In the genomic region with DNA sequence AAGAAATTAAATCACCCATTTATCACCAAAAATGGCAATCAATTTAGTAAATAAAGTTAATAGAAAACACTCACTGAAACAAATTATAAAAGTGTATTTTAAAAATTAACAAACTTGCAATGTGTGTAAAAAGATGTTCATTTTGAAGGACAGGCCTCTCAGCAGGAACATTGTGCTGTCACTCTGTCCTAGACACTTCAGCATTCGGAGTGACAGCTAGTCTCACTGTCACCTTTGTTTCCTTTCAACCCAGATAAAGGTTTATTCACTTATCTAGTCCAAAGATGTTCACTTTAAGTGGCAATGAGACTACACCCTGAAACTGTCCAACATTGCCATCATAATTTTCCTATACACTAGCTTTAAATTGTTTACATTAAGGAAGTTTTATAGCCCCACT, we compare ENCODE assay signal across 27 cellular contexts.
DNase-seq lines count a peak whose midpoint lies in the region; TF ChIP-seq lines count a peak whose summit lies in the region.
"Had no signal": no experiment of that assay in that cellular context is flagged by ENCODE, and none has a peak within 500 bp of the region (broad histone marks: within the 10 kb centered on the region; RNA-seq: fewer than 3 reads in every experiment).

No MANE protein-coding gene starts in this region.

- TF ChIP-seq RAD21 in neural cell (conservative IDR thresholded peaks at IDR 0.05): no peak

- no peaks in the 10 kb centered on the region for H3F3A ChIP-seq in neural cell (ENCODE audit: insufficient read depth, low read length, poor library complexity, severe bottlenecking)

- no peaks in the 10 kb centered on the region for H3K27me3 ChIP-seq in neural cell (ENCODE audit: insufficient read depth, low read depth, low read length)
- H3K27me3 ChIP-seq in Karpas-422 (ENCODE audit: low read length): no peaks in the 10 kb centered on the region
- H3K27me3 ChIP-seq: BE2C; BLaER1; BLaER1 treated with 17β-estradiol and CSF1 and Interleukin-3, amounts not matched to agents 10 nM and 100 nM had no signal

- DNase-seq in Karpas-422: no peak
- DNase-seq: 8988T; ACHN; AML-193; BE2C; C1 segment of cervical spinal cord; Caco-2; Calu3; CD4-positive, alpha-beta memory T cell; CD4-positive, alpha-beta T cell; CD4-positive, CD25-positive, alpha-beta regulatory T cell; CD8-positive, alpha-beta memory T cell; CD8-positive, alpha-beta T cell; COR-L47; DMS 273 treated with DMSO at 0.1 percent for 48 hours; DMS153; DMS53; DMS79; DMS79 treated with DMSO at 0.1 percent for 48 hours; DND-41; EL had no signal

- H3K4me3 ChIP-seq in neural cell (ENCODE audit: low read length) (no peak overlapping the region), Karpas-422 (ENCODE audit: low read length) (no peak overlapping the region)
- H3K4me3 ChIP-seq: A549; BLaER1; BLaER1 treated with 17β-estradiol and CSF1 and Interleukin-3, amounts not matched to agents 10 nM and 100 nM had no signal

- H3K79me2 ChIP-seq in neural cell (replicated peaks; ENCODE audit: insufficient read depth, low read length) (no peaks in the 10 kb centered on the region), Karpas-422 (ENCODE audit: low read length) (no peaks in the 10 kb centered on the region)

- H3K9me2 ChIP-seq in neural cell (ENCODE audit: insufficient read depth, low read length) (no peaks in the 10 kb centered on the region), Karpas-422 (replicated peaks; ENCODE audit: insufficient read depth, low read length) (no peaks in the 10 kb centered on the region)

- no peak overlapping the region for H3K4me2 ChIP-seq in neural cell (ENCODE audit: low read length)
- no peak overlapping the region for H3K4me2 ChIP-seq in Karpas-422 (ENCODE audit: low read depth, low read length, poor library complexity, severe bottlenecking)
- H3K4me2 ChIP-seq: A549, BLaER1 had no signal

- H2AFZ ChIP-seq in neural cell (ENCODE audit: low read depth, low read length): no peak overlapping the region
- no peak overlapping the region for H2AFZ ChIP-seq in Karpas-422 (ENCODE audit: low read length)

- no peak overlapping the region for H3K27ac ChIP-seq in neural cell (ENCODE audit: low read length)
- H3K27ac ChIP-seq in Karpas-422 (ENCODE audit: low read length): no peak overlapping the region
- H3K27ac ChIP-seq: 22Rv1; A549; BLaER1; BLaER1 treated with 17β-estradiol and CSF1 and Interleukin-3, amounts not matched to agents 10 nM and 100 nM; C4-2B had no signal

- peak; percentile 98 for TF ChIP-seq EP300 in neural cell (conservative IDR thresholded peaks at IDR 0.05; ENCODE audit: poor library complexity, severe bottlenecking)

- H3K9ac ChIP-seq in neural cell (ENCODE audit: low read length) (no peak overlapping the region), Karpas-422 (ENCODE audit: low read length) (no peak overlapping the region)
- H3K9ac ChIP-seq: BLaER1; BLaER1 treated with 17β-estradiol and CSF1 and Interleukin-3, amounts not matched to agents 10 nM and 100 nM had no signal

- no peaks in the 10 kb centered on the region for H3K4me1 ChIP-seq in Karpas-422 (ENCODE audit: low read length)
- H3K4me1 ChIP-seq: A549, BE2C, Caco-2 had no signal

- no peaks in the 10 kb centered on the region for H4K20me1 ChIP-seq in neural cell (ENCODE audit: insufficient read depth)
- no peaks in the 10 kb centered on the region for H4K20me1 ChIP-seq in Karpas-422 (ENCODE audit: insufficient read depth, low read depth, low read length)
- H4K20me1 ChIP-seq: BLaER1; BLaER1 treated with 17β-estradiol and CSF1 and Interleukin-3, amounts not matched to agents 10 nM and 100 nM had no signal

- TF ChIP-seq CTCF in neural cell (IDR thresholded peaks at IDR 0.05; ENCODE audit: poor library complexity, severe bottlenecking): no peak

- H3K9me3 ChIP-seq in neural cell (ENCODE audit: low read length) (no peaks in the 10 kb centered on the region), Karpas-422 (ENCODE audit: low read length) (peaks cover 27% of the 10 kb centered on the region)
- H3K9me3 ChIP-seq: BE2C, BLaER1, Caco-2 had no signal

- no peaks in the 10 kb centered on the region for H3K36me3 ChIP-seq in neural cell (ENCODE audit: insufficient read depth, low read length)
- H3K36me3 ChIP-seq in Karpas-422 (ENCODE audit: insufficient read depth, low read length): no peaks in the 10 kb centered on the region
- H3K36me3 ChIP-seq: BE2C; BLaER1; BLaER1 treated with 17β-estradiol and CSF1 and Interleukin-3, amounts not matched to agents 10 nM and 100 nM had no signal

TF ChIP-seq in neural cell, 6 proteins besides CTCF, POLR2A, EP300 and RAD21:
- TF ChIP-seq EZH2 (IDR thresholded peaks at IDR 0.05; ENCODE audit: borderline replicate concordance, insufficient read depth, low read length, poor library complexity, severe bottlenecking) (no peak), TAF1 (IDR thresholded peaks at IDR 0.05; ENCODE audit: low read depth) (no peak), POLR2AphosphoS5 (IDR thresholded peaks at IDR 0.05) (peak; percentile 81)
